Comparison of ENCODE assay signal across 11 cellular contexts in genomic region chr12:91687052-91688017, GRCh38.
A peak's percentile ranks its signal among the peaks of the same experiment; 100 is the strongest.
DNase-seq lines count a peak whose midpoint lies in the region; ATAC-seq and TF ChIP-seq lines count a peak whose summit lies in the region.
"Had no signal": no experiment of that assay in that cellular context is flagged by ENCODE, and none has a peak within 500 bp of the region (broad histone marks: within the 10 kb centered on the region; RNA-seq: fewer than 3 reads in every experiment).

No MANE protein-coding gene starts in this region.

- H3K9me3 ChIP-seq in uterus, result no peaks in the 10 kb centered on the region
- H3K9me3 ChIP-seq: vagina had no signal

- no peak for TF ChIP-seq POLR2A in uterus (IDR thresholded peaks at IDR 0.05)

- no peak overlapping the region for H3K4me3 ChIP-seq in uterus
- H3K4me3 ChIP-seq: vagina had no signal

- TF ChIP-seq CTCF in uterus (IDR thresholded peaks at IDR 0.05), result no peak

- no peaks in the 10 kb centered on the region for H3K27me3 Mint-ChIP-seq in activated T-cell treated with anti-CD3 and anti-CD28 coated beads, Interleukin-2, amount 50 U/mL, for 24 hours
- no peaks in the 10 kb centered on the region for H3K27me3 Mint-ChIP-seq in activated T-cell treated with anti-CD3 and anti-CD28 coated beads, Interleukin-2, amount 50 U/mL, for 72 hours (ENCODE audit: low read depth)
- H3K27me3 Mint-ChIP-seq: B cell had no signal

- no peaks in the 10 kb centered on the region for H3K9me3 Mint-ChIP-seq in activated T-cell treated with anti-CD3 and anti-CD28 coated beads, Interleukin-2, amount 50 U/mL, for 24 hours
- peaks cover 0 to 3% of the 10 kb centered on the region in 2 donors for H3K9me3 Mint-ChIP-seq in activated T-cell treated with anti-CD3 and anti-CD28 coated beads, Interleukin-2, amount 50 U/mL, for 72 hours
- no peaks in the 10 kb centered on the region for H3K9me3 Mint-ChIP-seq in stimulated activated effector memory CD8-positive, alpha-beta T cell treated with anti-CD3 and anti-CD28 coated beads, Interleukin-12 subunit alpha, Interleukin-12 subunit beta, amount 100 ng/mL, for 72 hours
- H3K9me3 Mint-ChIP-seq: endodermal cell had no signal

- H3K36me3 ChIP-seq in uterus, result no peaks in the 10 kb centered on the region
- H3K36me3 ChIP-seq: vagina had no signal

- peak; percentile 86 to 93 for ATAC-seq in activated T-cell treated with anti-CD3 and anti-CD28 coated beads, Interleukin-2, amount 50 U/mL, for 72 hours (replicated peaks in 1 of 2)
- peak; percentile 70 for ATAC-seq in stimulated activated effector memory CD8-positive, alpha-beta T cell treated with anti-CD3 and anti-CD28 coated beads, Interleukin-12 subunit alpha, Interleukin-12 subunit beta, amount 100 ng/mL, for 72 hours

- H3K4me3 Mint-ChIP-seq in activated T-cell treated with anti-CD3 and anti-CD28 coated beads, Interleukin-2, amount 50 U/mL, for 24 hours, result no peak overlapping the region
- peak overlapping the region; percentile 9 to 42 for H3K4me3 Mint-ChIP-seq in activated T-cell treated with anti-CD3 and anti-CD28 coated beads, Interleukin-2, amount 50 U/mL, for 72 hours
- no peak overlapping the region for H3K4me3 Mint-ChIP-seq in stimulated activated effector memory CD8-positive, alpha-beta T cell treated with anti-CD3 and anti-CD28 coated beads, Interleukin-12 subunit alpha, Interleukin-12 subunit beta, amount 100 ng/mL, for 72 hours
- H3K4me3 Mint-ChIP-seq: B cell, endodermal cell had no signal

- no peaks in the 10 kb centered on the region for H3K36me3 Mint-ChIP-seq in activated T-cell treated with anti-CD3 and anti-CD28 coated beads, Interleukin-2, amount 50 U/mL, for 24 hours (ENCODE audit: low read depth)
- no peaks in the 10 kb centered on the region for H3K36me3 Mint-ChIP-seq in activated T-cell treated with anti-CD3 and anti-CD28 coated beads, Interleukin-2, amount 50 U/mL, for 72 hours (ENCODE audit: insufficient read depth in 2 of 2)
- no peaks in the 10 kb centered on the region for H3K36me3 Mint-ChIP-seq in stimulated activated effector memory CD8-positive, alpha-beta T cell treated with anti-CD3 and anti-CD28 coated beads, Interleukin-12 subunit alpha, Interleukin-12 subunit beta, amount 100 ng/mL, for 72 hours

- no peaks in the 10 kb centered on the region for H3K27me3 ChIP-seq in uterus
- H3K27me3 ChIP-seq: vagina had no signal

- H3K4me1 Mint-ChIP-seq in activated T-cell treated with anti-CD3 and anti-CD28 coated beads, Interleukin-2, amount 50 U/mL, for 24 hours (ENCODE audit: low read depth), result peaks cover 28% of the 10 kb centered on the region
- peaks cover 16% of the 10 kb centered on the region for H3K4me1 Mint-ChIP-seq in activated T-cell treated with anti-CD3 and anti-CD28 coated beads, Interleukin-2, amount 50 U/mL, for 72 hours (ENCODE audit: low read depth)
- peaks cover 10% of the 10 kb centered on the region for H3K4me1 Mint-ChIP-seq in stimulated activated effector memory CD8-positive, alpha-beta T cell treated with anti-CD3 and anti-CD28 coated beads, Interleukin-12 subunit alpha, Interleukin-12 subunit beta, amount 100 ng/mL, for 72 hours
- H3K4me1 Mint-ChIP-seq: endodermal cell had no signal

- intact Hi-C loops in uterus (cut with DNase I; ENCODE audit: low total_unique reads), result no loop called here

- peak overlapping the region; percentile 2 for H3K27ac Mint-ChIP-seq in activated T-cell treated with anti-CD3 and anti-CD28 coated beads, Interleukin-2, amount 50 U/mL, for 24 hours
- H3K27ac Mint-ChIP-seq in activated T-cell treated with anti-CD3 and anti-CD28 coated beads, Interleukin-2, amount 50 U/mL, for 72 hours, result peak overlapping the region; percentile 48
- H3K27ac Mint-ChIP-seq in stimulated activated effector memory CD8-positive, alpha-beta T cell treated with anti-CD3 and anti-CD28 coated beads, Interleukin-12 subunit alpha, Interleukin-12 subunit beta, amount 100 ng/mL, for 72 hours, result peak overlapping the region; percentile 24
- H3K27ac Mint-ChIP-seq: B cell, endodermal cell had no signal

- DNase-seq in activated T-cell treated with anti-CD3 and anti-CD28 coated beads, Interleukin-2, amount 50 U/mL, for 24 hours, result no peak
- no peak for DNase-seq in activated T-cell treated with anti-CD3 and anti-CD28 coated beads, Interleukin-2, amount 50 U/mL, for 1 hour
- DNase-seq in HT-29 (ENCODE audit: low spot score) (peak; percentile 47), uterus (no peak), DMS153 (lab: John Stamatoyannopoulos, UW) (no peak), medulla oblongata (ENCODE audit: extremely low spot score) (no peak)
- DNase-seq in activated T-cell treated with anti-CD3 and anti-CD28 coated beads, Interleukin-2, amount 50 U/mL, for 72 hours, result peak; percentile 7 to 21
- DNase-seq in stimulated activated effector memory CD8-positive, alpha-beta T cell treated with anti-CD3 and anti-CD28 coated beads, Interleukin-12 subunit alpha, Interleukin-12 subunit beta, amount 100 ng/mL, for 72 hours (ENCODE audit: low spot score in 2 of 2), result no peak
- DNase-seq: endodermal cell had no signal

- H3K4me1 ChIP-seq in uterus, result no peaks in the 10 kb centered on the region
- H3K4me1 ChIP-seq: vagina had no signal

- no peak overlapping the region for H3K27ac ChIP-seq in uterus
- H3K27ac ChIP-seq: vagina had no signal

Comparison
In these comparisons a context has a peak if more than half of its experiments do, and no peak if none do; other contexts are left out.
1. DNase-seq: peak in HT-29 (single experiment) and activated T-cell treated with anti-CD3 and anti-CD28 coated beads, Interleukin-2, amount 50 U/mL, for 72 hours (2 of 2); none in activated T-cell treated with anti-CD3 and anti-CD28 coated beads, Interleukin-2, amount 50 U/mL, for 24 hours (single experiment), activated T-cell treated with anti-CD3 and anti-CD28 coated beads, Interleukin-2, amount 50 U/mL, for 1 hour (single experiment), stimulated activated effector memory CD8-positive, alpha-beta T cell treated with anti-CD3 and anti-CD28 coated beads, Interleukin-12 subunit alpha, Interleukin-12 subunit beta, amount 100 ng/mL, for 72 hours (0 of 2), uterus (0 of 2), DMS153 (single experiment) and medulla oblongata (single experiment).
2. H3K4me3 Mint-ChIP-seq: peak in activated T-cell treated with anti-CD3 and anti-CD28 coated beads, Interleukin-2, amount 50 U/mL, for 72 hours (2 of 2); none in activated T-cell treated with anti-CD3 and anti-CD28 coated beads, Interleukin-2, amount 50 U/mL, for 24 hours (single experiment) and stimulated activated effector memory CD8-positive, alpha-beta T cell treated with anti-CD3 and anti-CD28 coated beads, Interleukin-12 subunit alpha, Interleukin-12 subunit beta, amount 100 ng/mL, for 72 hours (single experiment).
3. Peak in every context shown above with its lines, with median percentiles within 50 percentile points of each other: H3K27ac Mint-ChIP-seq.